In genomic region chr19:37691881-37692504, GRCh38 we compare ENCODE assay signal across 8 cellular contexts. TPM values are rescaled to one million over a fixed set of nuclear protein-coding genes. Genes with fewer than 3 reads are reported as not detected.
DNase-seq lines count a peak whose midpoint lies in the region; TF ChIP-seq lines count a peak whose summit lies in the region.

No MANE protein-coding gene starts in this region.

- TF ChIP-seq CTCF in cardiac fibroblast (IDR thresholded peaks at IDR 0.05; ENCODE audit: low read depth, low read length) = no peak

- H3K4me3 ChIP-seq in cardiac fibroblast (replicated peaks in 1 of 2; ENCODE audit: low read depth in 2 of 2, low read length in 2 of 2) (peak overlapping the region; percentile 53 to 63), skeletal muscle satellite cell (ENCODE audit: low read length) (peak overlapping the region; percentile 73)

- no peaks in the 10 kb centered on the region for H3K4me1 ChIP-seq in skeletal muscle satellite cell (ENCODE audit: control insufficient read depth, insufficient read depth, low read length)

- DNase-seq in CD1c-positive myeloid dendritic cell (ENCODE audit: extremely low spot score) (peak; percentile 84), HuH-7.5 (ENCODE audit: low spot score) (peak; percentile 38), cardiac fibroblast (ENCODE audit: low read depth in 2 of 2) (peak; percentile 86 to 92), iPS-NIHi7 (ENCODE audit: extremely low spot score) (peak; percentile 85), HT-29 (ENCODE audit: low spot score) (no peak), COR-L47 (lab: John Stamatoyannopoulos, UW) (no peak)
- peak; percentile 57 for DNase-seq in activated CD4-positive, CD25-positive, alpha-beta regulatory T cell treated with anti-CD3 and anti-CD28 coated beads, Interleukin-2, amount 50 U/mL, for 16 hours (ENCODE audit: low read depth, low spot score)

- peak overlapping the region; percentile 92 for H3K4me2 ChIP-seq in skeletal muscle satellite cell (ENCODE audit: low read length)

- H3K36me3 ChIP-seq in skeletal muscle satellite cell (ENCODE audit: insufficient read depth, low read length) = peaks cover 4% of the 10 kb centered on the region

- H3K9me3 ChIP-seq in skeletal muscle satellite cell (replicated peaks; ENCODE audit: low read length) = peaks cover 11% of the 10 kb centered on the region

- peak overlapping the region; percentile 82 for H3K9ac ChIP-seq in skeletal muscle satellite cell (ENCODE audit: low read depth, low read length)

- no peaks in the 10 kb centered on the region for H3K27me3 ChIP-seq in skeletal muscle satellite cell (ENCODE audit: control insufficient read depth, insufficient read depth, low read length)

RNA-seq across cellular contexts. Expression of gene ZNF607, which starts 27.6 kb away (rescaled TPM):
- total RNA-seq in skeletal muscle satellite cell (2012; rRNA removed) = 2.0 and 2.3 TPM in 2 replicates
- total RNA-seq in HT-29 (2014; rRNA removed; shearing (Covaris generic)) = 0.10 and 0.46 TPM in 2 replicates

RNA-seq across cellular contexts. Expression of gene ZFP30, which starts 36.7 kb away (rescaled TPM):
- 9.2 and 17.2 TPM in 2 replicates for total RNA-seq in skeletal muscle satellite cell (2012; rRNA removed)
- total RNA-seq in HT-29 (2014; rRNA removed; shearing (Covaris generic)) = not detected in 2 replicates

Comparison
In these comparisons a context has a peak if more than half of its experiments do, and no peak if none do; other contexts are left out.
1. DNase-seq: peak in CD1c-positive myeloid dendritic cell (single experiment), HuH-7.5 (single experiment), activated CD4-positive, CD25-positive, alpha-beta regulatory T cell treated with anti-CD3 and anti-CD28 coated beads, Interleukin-2, amount 50 U/mL, for 16 hours (single experiment), cardiac fibroblast (2 of 2) and iPS-NIHi7 (single experiment); none in HT-29 (single experiment) and COR-L47 (single experiment).